1 cellular context compared by ENCODE assay signal in genomic region chr5:10578292-10578663, GRCh38.
TF ChIP-seq lines count a peak whose summit lies in the region.

No MANE protein-coding gene starts in this region.

TF ChIP-seq in H1, 55 proteins besides CTCF, POLR2A, EP300 and RAD21:
- TF ChIP-seq CHD2 (IDR thresholded peaks at IDR 0.05; ENCODE audit: low read length), result no peak
- TF ChIP-seq GTF2F1 (IDR thresholded peaks at IDR 0.05; ENCODE audit: borderline replicate concordance, low read depth, low read length), result no peak
- TF ChIP-seq TCF12 (IDR thresholded peaks at IDR 0.05; ENCODE audit: low read depth, low read length), result no peak
- no peak for TF ChIP-seq TEAD4 (IDR thresholded peaks at IDR 0.05; ENCODE audit: low read depth, low read length)
- TF ChIP-seq NANOG (IDR thresholded peaks at IDR 0.05; ENCODE audit: insufficient read depth, low read depth, low read length, poor library complexity, severe bottlenecking), result no peak
- TF ChIP-seq TBP (IDR thresholded peaks at IDR 0.05; ENCODE audit: low read depth, low read length), result no peak
- no peak for TF ChIP-seq CREB1 (IDR thresholded peaks at IDR 0.05)
- no peak for TF ChIP-seq JUN (IDR thresholded peaks at IDR 0.05; ENCODE audit: low read depth, low read length)
- no peak for TF ChIP-seq USF2 (IDR thresholded peaks at IDR 0.05; ENCODE audit: low read length)
- no peak for TF ChIP-seq EGR1 (IDR thresholded peaks at IDR 0.05; ENCODE audit: borderline replicate concordance, low read depth, low read length)
- TF ChIP-seq SIX5 (IDR thresholded peaks at IDR 0.05; ENCODE audit: low read depth, low read length), result no peak
- TF ChIP-seq TAF1 (IDR thresholded peaks at IDR 0.05; ENCODE audit: low read depth, low read length), result no peak
- TF ChIP-seq ASH2L (IDR thresholded peaks at IDR 0.05; ENCODE audit: low read length), result no peak
